ENCODE assay signal across 37 cellular contexts in genomic region chr10:69919250-69919649, GRCh38.
DNase-seq lines count a peak whose midpoint lies in the region; ATAC-seq, FAIRE-seq and TF ChIP-seq lines count a peak whose summit lies in the region.
"Had no signal": no experiment of that assay in that cellular context is flagged by ENCODE, and none has a peak within 500 bp of the region (broad histone marks: within the 10 kb centered on the region; RNA-seq: fewer than 3 reads in every experiment).

No MANE protein-coding gene starts in this region.

- no peak overlapping the region for H3K4me2 ChIP-seq in K562 (ENCODE audit: insufficient read depth, low read length)
- H3K4me2 ChIP-seq in neuronal stem cell (ENCODE audit: insufficient read depth, low read length, poor library complexity, severe bottlenecking): no peak overlapping the region
- H3K4me2 ChIP-seq: A549, BLaER1 had no signal

- H3K4me1 Mint-ChIP-seq in stimulated activated naive B cell treated with anti-CD40 and anti-IgM and Interleukin-4, amounts not matched to agents 10 μg/mL and 1 μg/mL and 100 μg/mL, for 72 hours: no peaks in the 10 kb centered on the region
- H3K4me1 Mint-ChIP-seq: B cell; CD14-positive monocyte; CD4-positive, alpha-beta memory T cell; CD4-positive, CD25-positive, alpha-beta regulatory T cell; CD8-positive, alpha-beta memory T cell had no signal

- no peak overlapping the region for H3K23ac ChIP-seq in neuronal stem cell (ENCODE audit: low read depth, low read length, poor library complexity)

- peaks cover 23 to 24% of the 10 kb centered on the region in 2 donors for H3K27me3 Mint-ChIP-seq in stimulated activated naive B cell treated with anti-CD40 and anti-IgM and Interleukin-4, amounts not matched to agents 10 μg/mL and 1 μg/mL and 100 μg/mL, for 72 hours
- H3K27me3 Mint-ChIP-seq: CD4-positive, CD25-positive, alpha-beta regulatory T cell had no signal

- no peak overlapping the region for H3K14ac ChIP-seq in neuronal stem cell (ENCODE audit: low read length)

- TF ChIP-seq CTCF in HEK293 (tag by site-specific recombination; IDR thresholded peaks at IDR 0.05) (no peak), K562 (IDR thresholded peaks at IDR 0.05 in 2 of 3, conservative IDR thresholded peaks at IDR 0.05 in 1 of 3; ENCODE audit: insufficient read depth in 2 of 3, low read depth in 1 of 3, low read length in 3 of 3) (no peak)

- H2BK15ac ChIP-seq in neuronal stem cell (ENCODE audit: low read length): no peak overlapping the region

- H3K79me1 ChIP-seq in neuronal stem cell (ENCODE audit: low read depth, low read length): no peaks in the 10 kb centered on the region

- H3K36me3 ChIP-seq in HEK293 (ENCODE audit: control insufficient read depth in 2 of 2, insufficient read depth in 1 of 2, low read length in 2 of 2): no peaks in the 10 kb centered on the region
- no peaks in the 10 kb centered on the region for H3K36me3 ChIP-seq in K562 (ENCODE audit: control insufficient read depth, insufficient read depth, low read length)
- no peaks in the 10 kb centered on the region for H3K36me3 ChIP-seq in neuronal stem cell (replicated peaks in 1 of 2; ENCODE audit: control insufficient read depth in 2 of 2, insufficient read depth in 2 of 2, low read length in 2 of 2)
- H3K36me3 ChIP-seq: BE2C; BLaER1; BLaER1 treated with 17β-estradiol and CSF1 and Interleukin-3, amounts not matched to agents 10 nM and 100 nM had no signal

- no peaks in the 10 kb centered on the region for H3K9me1 ChIP-seq in K562 (ENCODE audit: control insufficient read depth, insufficient read depth, low read length)

- CTCF ChIA-PET in HEK293 (lab: Yijun Ruan, JAX) (interaction anchor here (0.7 to 1.5 kb wide), 2 partner anchors 40 to 57 kb away, joined by 3 to 5 read pairs; no protein-coding TSS in a partner anchor), K562 (lab: Yijun Ruan, JAX; ENCODE audit: low intra/inter-chr PET ratio) (no interaction called here)

- peaks cover 20% of the 10 kb centered on the region for H4K20me1 ChIP-seq in K562 (replicated peaks; ENCODE audit: control insufficient read depth, insufficient read depth, low read length)
- H4K20me1 ChIP-seq: BLaER1 had no signal

- TF ChIP-seq POLR2A in K562 (conservative IDR thresholded peaks at IDR 0.05): no peak

- H2AFZ ChIP-seq in K562 (ENCODE audit: low read depth, low read length) (no peak overlapping the region), neuronal stem cell (ENCODE audit: low read length) (no peak overlapping the region)

- no peak overlapping the region for H2AK5ac ChIP-seq in neuronal stem cell (ENCODE audit: low read depth, low read length)

- H3K9ac ChIP-seq in K562 (ENCODE audit: insufficient read depth in 1 of 2, low read depth in 2 of 2, low read length in 2 of 2): no peak overlapping the region
- H3K9ac ChIP-seq in neuronal stem cell (ENCODE audit: low read depth, low read length, poor library complexity): peak overlapping the region; percentile 35
- H3K9ac ChIP-seq: BLaER1; BLaER1 treated with 17β-estradiol and CSF1 and Interleukin-3, amounts not matched to agents 10 nM and 100 nM had no signal

- no peak overlapping the region for H2BK5ac ChIP-seq in neuronal stem cell (ENCODE audit: low read length)

- H3K4me1 ChIP-seq in HEK293 (ENCODE audit: control insufficient read depth, insufficient read depth, low read length): no peaks in the 10 kb centered on the region
- no peaks in the 10 kb centered on the region for H3K4me1 ChIP-seq in K562 (replicated peaks in 1 of 2; ENCODE audit: control insufficient read depth in 2 of 2, insufficient read depth in 2 of 2, low read length in 2 of 2)
- peaks cover 0 to 3% of the 10 kb centered on the region in 2 donors for H3K4me1 ChIP-seq in neuronal stem cell (ENCODE audit: control insufficient read depth in 2 of 2, insufficient read depth in 1 of 2, low read depth in 1 of 2, low read length in 2 of 2)
- H3K4me1 ChIP-seq: A549, BE2C, BLaER1, Caco-2 had no signal

- H3K4ac ChIP-seq in neuronal stem cell (ENCODE audit: low read length): no peak overlapping the region

- no peak overlapping the region for H2BK12ac ChIP-seq in neuronal stem cell (ENCODE audit: low read length)

- H3K27ac Mint-ChIP-seq in stimulated activated naive B cell treated with anti-CD40 and anti-IgM and Interleukin-4, amounts not matched to agents 10 μg/mL and 1 μg/mL and 100 μg/mL, for 72 hours: peak overlapping the region; percentile 51
- H3K27ac Mint-ChIP-seq: B cell; CD14-positive monocyte; CD4-positive, alpha-beta memory T cell; CD4-positive, alpha-beta T cell; CD4-positive, CD25-positive, alpha-beta regulatory T cell; CD8-positive, alpha-beta T cell had no signal

- H3K79me2 ChIP-seq in K562 (ENCODE audit: control insufficient read depth, insufficient read depth, low read length): no peaks in the 10 kb centered on the region

- no peak for TF ChIP-seq EP300 in K562 (IDR thresholded peaks at IDR 0.05; ENCODE audit: low read length)

- H3K27me3 ChIP-seq in K562 (ENCODE audit: control insufficient read depth in 2 of 2, insufficient read depth in 2 of 2, low read length in 2 of 2) (peaks cover 3 to 53% of the 10 kb centered on the region in 2 experiments; a peak in 2 of 5 replicates), neuronal stem cell (ENCODE audit: control insufficient read depth in 3 of 3, insufficient read depth in 3 of 3, low read depth in 1 of 3, low read length in 3 of 3) (no peaks in the 10 kb centered on the region)
- H3K27me3 ChIP-seq: BE2C; BLaER1; BLaER1 treated with 17β-estradiol and CSF1 and Interleukin-3, amounts not matched to agents 10 nM and 100 nM had no signal

- in situ Hi-C loops in K562 (cut with MboI): no loop called here

- no peak overlapping the region for H3K27ac ChIP-seq in HEK293 (ENCODE audit: extremely low read depth, low read depth, low read length)
- H3K27ac ChIP-seq in K562 (ENCODE audit: extremely low read depth, low read depth, low read length): no peak overlapping the region
- H3K27ac ChIP-seq in neuronal stem cell (replicated peaks; ENCODE audit: low read length): no peak overlapping the region
- H3K27ac ChIP-seq: 22Rv1; A549; BLaER1; BLaER1 treated with 17β-estradiol and CSF1 and Interleukin-3, amounts not matched to agents 10 nM and 100 nM; C4-2B had no signal

- FAIRE-seq in K562 (lab: Jason Lieb, UNC): no peak
- FAIRE-seq: A204.1, A549, D721Med had no signal

- H2BK120ac ChIP-seq in neuronal stem cell (ENCODE audit: low read depth, low read length): no peak overlapping the region

- H3K9me3 Mint-ChIP-seq in stimulated activated naive B cell treated with anti-CD40 and anti-IgM and Interleukin-4, amounts not matched to agents 10 μg/mL and 1 μg/mL and 100 μg/mL, for 72 hours: no peaks in the 10 kb centered on the region
- H3K9me3 Mint-ChIP-seq: CD14-positive monocyte; CD4-positive, alpha-beta T cell; CD4-positive, CD25-positive, alpha-beta regulatory T cell; CD8-positive, alpha-beta memory T cell; CD8-positive, alpha-beta T cell had no signal

- POLR2A ChIA-PET in HEK293 (lab: Yijun Ruan, JAX): no interaction called here
- POLR2A ChIA-PET in K562 (lab: Yijun Ruan, JAX): no interaction called here

- no peak overlapping the region for H3K18ac ChIP-seq in neuronal stem cell (ENCODE audit: low read length)

- H3K36me3 Mint-ChIP-seq in stimulated activated naive B cell treated with anti-CD40 and anti-IgM and Interleukin-4, amounts not matched to agents 10 μg/mL and 1 μg/mL and 100 μg/mL, for 72 hours: no peaks in the 10 kb centered on the region
- H3K36me3 Mint-ChIP-seq: CD14-positive monocyte; CD4-positive, alpha-beta memory T cell; CD4-positive, CD25-positive, alpha-beta regulatory T cell; CD8-positive, alpha-beta memory T cell; CD8-positive, alpha-beta T cell had no signal

- TF ChIP-seq RAD21 in K562 (CRISPR knock-in tag; conservative IDR thresholded peaks at IDR 0.05 in 1 of 2, IDR thresholded peaks at IDR 0.05 in 1 of 2): no peak

- H3K4me3 ChIP-seq in HEK293 (ENCODE audit: low read depth, low read length) (no peak overlapping the region), K562 (no peak overlapping the region), neuronal stem cell (ENCODE audit: low read length in 2 of 2) (no peak overlapping the region)
- H3K4me3 ChIP-seq: A549; BLaER1; BLaER1 treated with 17β-estradiol and CSF1 and Interleukin-3, amounts not matched to agents 10 nM and 100 nM had no signal

- H3K9me3 ChIP-seq in HEK293 (ENCODE audit: control insufficient read depth, insufficient read depth, low read depth, low read length): no peaks in the 10 kb centered on the region
- no peaks in the 10 kb centered on the region for H3K9me3 ChIP-seq in K562 (replicated peaks; ENCODE audit: control insufficient read depth, insufficient read depth, low read depth, low read length)
- no peaks in the 10 kb centered on the region for H3K9me3 ChIP-seq in neuronal stem cell (replicated peaks in 1 of 2; ENCODE audit: control insufficient read depth in 2 of 2, insufficient read depth in 1 of 2, low read depth in 1 of 2, low read length in 2 of 2)
- H3K9me3 ChIP-seq: A549; BE2C; BLaER1; BLaER1 treated with 17β-estradiol and CSF1 and Interleukin-3, amounts not matched to agents 10 nM and 100 nM; Caco-2 had no signal

- 0% methylated on average over 1 of the region's 1 CpG for WGBS in K562 (ENCODE audit: insufficient coverage, low coverage, missing lambda C conversion rate)
- no CpG with 5 or more reads among the region's 1 CpG for WGBS in neuronal stem cell (ENCODE audit: extremely low coverage in 2 of 2, insufficient read length in 2 of 2, insufficient replicate concordance in 1 of 2), 2 donors

- no peak overlapping the region for H4K8ac ChIP-seq in neuronal stem cell (ENCODE audit: low read depth, low read length)

- no TSS peak for BruUV-seq in K562 (replicated peaks; lab: Mats Ljungman, UMichigan)

- intact Hi-C loops in K562 (cut with micrococcal nuclease): loop anchor here (10.0 kb wide), 2 partner anchors 224 to 394 kb away; no protein-coding TSS in a partner anchor

- no peak for DNase-seq in K562 (ENCODE audit: extremely low read depth in 1 of 4, low spot score in 3 of 4)
- no peak for DNase-seq in neuronal stem cell (ENCODE audit: low spot score)
- no peak for DNase-seq in stimulated activated naive B cell treated with anti-CD40 and anti-IgM and Interleukin-4, amounts not matched to agents 10 μg/mL and 1 μg/mL and 100 μg/mL, for 72 hours
- DNase-seq in NCI-H524 treated with DMSO at 0.1 percent for 48 hours (lab: John Stamatoyannopoulos, UW): no peak
- no peak for DNase-seq in medulla oblongata (ENCODE audit: extremely low spot score)
- DNase-seq in amygdala (lab: John Stamatoyannopoulos, UW): no peak
- DNase-seq: 8988T; ACHN; AML-193; BE2C; C1 segment of cervical spinal cord; Caco-2; Calu3; CD4-positive, alpha-beta memory T cell; CD4-positive, alpha-beta T cell; CD4-positive, CD25-positive, alpha-beta regulatory T cell; CD8-positive, alpha-beta memory T cell; CD8-positive, alpha-beta T cell; COR-L47; DMS 273 treated with DMSO at 0.1 percent for 48 hours; DMS153; DMS53; DMS79; DMS79 treated with DMSO at 0.1 percent for 48 hours; DND-41; EL had no signal

- H4K91ac ChIP-seq in neuronal stem cell (ENCODE audit: low read depth, low read length, poor library complexity): no peak overlapping the region

- H3K4me3 Mint-ChIP-seq in stimulated activated naive B cell treated with anti-CD40 and anti-IgM and Interleukin-4, amounts not matched to agents 10 μg/mL and 1 μg/mL and 100 μg/mL, for 72 hours: no peak overlapping the region
- H3K4me3 Mint-ChIP-seq: B cell; CD14-positive monocyte; CD4-positive, alpha-beta memory T cell; CD4-positive, alpha-beta T cell; CD4-positive, CD25-positive, alpha-beta regulatory T cell; CD8-positive, alpha-beta memory T cell; CD8-positive, alpha-beta T cell had no signal

- ATAC-seq in K562: no peak
- no peak for ATAC-seq in stimulated activated naive B cell treated with anti-CD40 and anti-IgM and Interleukin-4, amounts not matched to agents 10 μg/mL and 1 μg/mL and 100 μg/mL, for 72 hours (replicated peaks)
- ATAC-seq in HG02610 (IDR thresholded peaks at IDR 0.05; ENCODE audit: unreplicated experiment): no peak
- ATAC-seq: A549; CD8-positive, alpha-beta T cell had no signal

Comparison
In these comparisons a context has a peak if more than half of its experiments do, and no peak if none do; other contexts are left out.
1. Of the 44 proteins assayed by ChIP-seq in both K562 and HEK293: peak only in K562: none; only in HEK293: none; in both: ZNF239; in neither: 43.